Comparison of ENCODE assay signal across 8 cellular contexts in the genomic region with DNA sequence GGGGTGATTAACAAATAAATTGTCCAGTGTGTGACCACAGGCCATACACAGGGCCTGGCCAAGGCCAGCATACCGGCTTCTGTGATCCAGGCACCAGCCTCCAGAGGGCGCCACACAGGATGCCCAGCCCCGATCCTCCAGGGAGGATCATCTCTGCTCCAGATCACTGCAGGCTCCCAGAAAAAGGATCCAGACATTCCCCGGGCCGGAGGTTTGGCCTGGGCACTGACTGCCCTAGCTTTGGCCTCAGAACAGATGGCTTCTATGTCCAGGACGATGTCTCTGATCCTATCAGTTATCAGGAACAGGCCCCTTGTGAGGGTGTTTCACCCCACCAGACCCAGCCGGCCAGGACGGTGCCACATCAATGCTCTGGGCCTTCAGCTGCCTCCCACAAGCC.
DNase-seq lines count a peak whose midpoint lies in the region; ATAC-seq lines count a peak whose summit lies in the region.

No MANE protein-coding gene starts in this region.

- DNase-seq in DMS153 treated with DMSO at 0.1 percent for 48 hours (lab: John Stamatoyannopoulos, UW; ENCODE audit: unreplicated experiment) (peak; percentile 7), DMS153 (lab: John Stamatoyannopoulos, UW) (no peak), H7 (peak; percentile 95), RKO (ENCODE audit: low spot score) (peak; percentile 15), ecto neural progenitor cell (ENCODE audit: low spot score) (peak; percentile 85), myocyte (ENCODE audit: low read depth) (peak; percentile 49), T-helper 9 cell (no peak)

- no peak for ATAC-seq in GM19324 (IDR thresholded peaks at IDR 0.05; ENCODE audit: low FRiP score, unreplicated experiment)

- no peaks in the 10 kb centered on the region for H3K27me3 ChIP-seq in H7 (ENCODE audit: control insufficient read depth, insufficient read depth, low read length)

- H3K36me3 ChIP-seq in H7 (replicated peaks; ENCODE audit: control insufficient read depth, insufficient read depth, low read length): no peaks in the 10 kb centered on the region

- H3K4me3 ChIP-seq in H7 (ENCODE audit: insufficient read depth, low read depth, low read length): no peak overlapping the region

Comparison
In these comparisons a context has a peak if more than half of its experiments do, and no peak if none do; other contexts are left out.
1. DNase-seq: peak in DMS153 treated with DMSO at 0.1 percent for 48 hours (single experiment), H7 (single experiment), RKO (single experiment), ecto neural progenitor cell (single experiment) and myocyte (single experiment); none in DMS153 (single experiment) and T-helper 9 cell (single experiment).